ENCODE assay signal across 21 cellular contexts in the genomic region with DNA sequence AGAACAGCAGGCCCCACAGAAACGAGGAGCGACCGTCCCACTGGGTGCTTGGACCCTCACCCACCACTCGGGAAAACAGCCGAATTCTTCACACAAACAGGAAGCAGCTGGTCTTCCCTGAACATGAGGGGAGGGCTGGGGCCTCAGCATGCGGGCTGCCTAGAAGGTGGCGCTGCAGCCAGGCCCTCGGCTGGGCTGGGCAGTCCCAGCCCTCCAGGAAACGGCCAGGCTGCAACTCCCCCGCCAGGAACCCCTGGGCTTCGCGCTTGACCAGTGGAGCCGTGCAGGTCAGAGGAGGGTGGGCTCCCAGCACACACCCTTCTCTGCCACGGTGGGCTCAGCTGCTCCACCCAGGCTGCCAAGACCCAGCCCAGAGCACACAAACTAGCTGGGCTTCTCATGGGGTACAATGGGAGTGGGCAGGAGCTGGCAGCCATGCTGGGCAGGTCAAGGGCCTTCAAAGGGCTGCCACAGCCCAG. TPM values are rescaled to one million over a fixed set of nuclear protein-coding genes. Genes with fewer than 3 reads are reported as not detected.
DNase-seq lines count a peak whose midpoint lies in the region; ATAC-seq and TF ChIP-seq lines count a peak whose summit lies in the region.
"Had no signal": no experiment of that assay in that cellular context is flagged by ENCODE, and none has a peak within 500 bp of the region (broad histone marks: within the 10 kb centered on the region; RNA-seq: fewer than 3 reads in every experiment).

No MANE protein-coding gene starts in this region.

- WGBS in tibial nerve, 2 donors = 14 to 31% methylated on average over 6 to 14 of the region's 14 CpGs

- intact Hi-C loops in Right ventricle myocardium superior (cut with DNase I) (no loop called here), cardiac septum (cut with DNase I) (no loop called here), lower lobe of right lung (cut with DNase I) (no loop called here)

- peaks cover 5% of the 10 kb centered on the region for H3K27me3 ChIP-seq in lower lobe of right lung (ENCODE audit: low read depth)
- H3K27me3 ChIP-seq in tibial nerve = no peaks in the 10 kb centered on the region
- H3K27me3 ChIP-seq: Peyer's patch, transverse colon had no signal

- ATAC-seq in Right ventricle myocardium superior (ENCODE audit: poor library complexity) = peak; percentile 31
- no peak for ATAC-seq in lower lobe of right lung
- no peak for ATAC-seq in natural killer cell treated with Interleukin-12 subunit alpha and Interleukin-12 subunit beta and Interleukin-15 and Interleukin-18, amount 100 ng/mL, for 72 hours
- ATAC-seq: A549, natural killer cell had no signal

- TF ChIP-seq EP300 in tibial nerve (IDR thresholded peaks at IDR 0.05) = no peak

- H3K36me3 ChIP-seq in lower lobe of right lung (no peaks in the 10 kb centered on the region), tibial nerve (no peaks in the 10 kb centered on the region)
- H3K36me3 ChIP-seq: Peyer's patch, transverse colon had no signal

- H3K27ac ChIP-seq in lower lobe of right lung (no peak overlapping the region), tibial nerve (no peak overlapping the region)
- H3K27ac ChIP-seq: A549, Peyer's patch, transverse colon, VCaP had no signal

- no peak for TF ChIP-seq POLR2A in tibial nerve (IDR thresholded peaks at IDR 0.05)

- no peaks in the 10 kb centered on the region for H3K4me1 Mint-ChIP-seq in glutamatergic neuron (ENCODE audit: low read depth, unreplicated experiment)
- no peaks in the 10 kb centered on the region for H3K4me1 Mint-ChIP-seq in natural killer cell treated with Interleukin-12 subunit alpha and Interleukin-12 subunit beta and Interleukin-15 and Interleukin-18, amount 100 ng/mL, for 72 hours (ENCODE audit: low read depth in 2 of 2)
- H3K4me1 Mint-ChIP-seq: CD8-positive, alpha-beta memory T cell; natural killer cell had no signal

- H3K4me3 Mint-ChIP-seq in glutamatergic neuron (ENCODE audit: unreplicated experiment) = no peak overlapping the region
- H3K4me3 Mint-ChIP-seq in natural killer cell treated with Interleukin-12 subunit alpha and Interleukin-12 subunit beta and Interleukin-15 and Interleukin-18, amount 100 ng/mL, for 72 hours = no peak overlapping the region
- H3K4me3 Mint-ChIP-seq: CD8-positive, alpha-beta memory T cell; natural killer cell had no signal

- peaks cover 3% of the 10 kb centered on the region for H3K9me3 Mint-ChIP-seq in glutamatergic neuron (ENCODE audit: unreplicated experiment)
- H3K9me3 Mint-ChIP-seq in natural killer cell treated with Interleukin-12 subunit alpha and Interleukin-12 subunit beta and Interleukin-15 and Interleukin-18, amount 100 ng/mL, for 72 hours = no peaks in the 10 kb centered on the region
- H3K9me3 Mint-ChIP-seq: CD8-positive, alpha-beta memory T cell; natural killer cell had no signal

- H3K27ac Mint-ChIP-seq in glutamatergic neuron (ENCODE audit: unreplicated experiment) = no peak overlapping the region
- no peak overlapping the region for H3K27ac Mint-ChIP-seq in natural killer cell treated with Interleukin-12 subunit alpha and Interleukin-12 subunit beta and Interleukin-15 and Interleukin-18, amount 100 ng/mL, for 72 hours
- H3K27ac Mint-ChIP-seq: CD8-positive, alpha-beta memory T cell; natural killer cell had no signal

- TF ChIP-seq CTCF in glutamatergic neuron (IDR thresholded peaks at IDR 0.05; ENCODE audit: partially characterized antibody, unreplicated experiment) (no peak), lower lobe of right lung (IDR thresholded peaks at IDR 0.05) (no peak), tibial nerve (IDR thresholded peaks at IDR 0.05) (no peak)

- H3K4me1 ChIP-seq in lower lobe of right lung = no peaks in the 10 kb centered on the region
- peaks cover 0 to 12% (median 0%) of the 10 kb centered on the region in 4 donors for H3K4me1 ChIP-seq in tibial nerve
- H3K4me1 ChIP-seq: A549, Peyer's patch, transverse colon had no signal

- DNase-seq in Right ventricle myocardium superior (peak; percentile 47), cardiac septum (ENCODE audit: low spot score) (no peak), glutamatergic neuron (peak; percentile 18), lower lobe of right lung (peak; percentile 45), COLO829 (ENCODE audit: low spot score) (no peak), tibial nerve (ENCODE audit: low spot score in 2 of 2) (no peak), NCI-H1930 (lab: John Stamatoyannopoulos, UW) (no peak)
- no peak for DNase-seq in natural killer cell treated with Interleukin-12 subunit alpha and Interleukin-12 subunit beta and Interleukin-15 and Interleukin-18, amount 100 ng/mL, for 72 hours (ENCODE audit: low spot score)
- DNase-seq: activated CD8-positive, alpha-beta memory T cell treated with anti-CD3 and anti-CD28 coated beads for 24 hours; amniotic stem cell; natural killer cell; NCI-H187 treated with DMSO at 0.1 percent for 48 hours; NCI-H524; Peyer's patch; SW 1271; transverse colon had no signal

- no peaks in the 10 kb centered on the region for H3K36me3 Mint-ChIP-seq in glutamatergic neuron (ENCODE audit: unreplicated experiment)
- no peaks in the 10 kb centered on the region for H3K36me3 Mint-ChIP-seq in natural killer cell treated with Interleukin-12 subunit alpha and Interleukin-12 subunit beta and Interleukin-15 and Interleukin-18, amount 100 ng/mL, for 72 hours
- H3K36me3 Mint-ChIP-seq: CD8-positive, alpha-beta memory T cell; natural killer cell had no signal

- no peaks in the 10 kb centered on the region for H3K27me3 Mint-ChIP-seq in glutamatergic neuron (ENCODE audit: unreplicated experiment)
- peaks cover 0 to 8% of the 10 kb centered on the region in 2 donors for H3K27me3 Mint-ChIP-seq in natural killer cell treated with Interleukin-12 subunit alpha and Interleukin-12 subunit beta and Interleukin-15 and Interleukin-18, amount 100 ng/mL, for 72 hours

- no peak overlapping the region for H3K4me3 ChIP-seq in lower lobe of right lung
- H3K4me3 ChIP-seq in tibial nerve = no peak overlapping the region
- H3K4me3 ChIP-seq: A549, Peyer's patch, transverse colon had no signal

- H3K9me3 ChIP-seq in lower lobe of right lung (no peaks in the 10 kb centered on the region), tibial nerve (peaks cover 0 to 5% (median 0%) of the 10 kb centered on the region in 4 donors)
- H3K9me3 ChIP-seq: A549, Peyer's patch, transverse colon had no signal

RNA-seq across cellular contexts. Expression of gene IGF2, which starts 29.6 kb away (rescaled TPM):
- total RNA-seq in Right ventricle myocardium superior (79.9 TPM), cardiac septum (87.7 TPM), glutamatergic neuron (ENCODE audit: unreplicated experiment) (21.5 TPM), lower lobe of right lung (33.9 TPM), tibial nerve (100 to 1,000 TPM; 131 to 246 (median 173) TPM)
- under 1 TPM in 1 of 2 donors, not detected in 1; 0.17 TPM for total RNA-seq in natural killer cell treated with Interleukin-12 subunit alpha and Interleukin-12 subunit beta and Interleukin-15 and Interleukin-18, amount 100 ng/mL, for 72 hours
- total RNA-seq: natural killer cell had no signal

RNA-seq across cellular contexts. Expression of gene INS, which starts 51.4 kb away (rescaled TPM):
- total RNA-seq in Right ventricle myocardium superior (not detected), cardiac septum (not detected), glutamatergic neuron (ENCODE audit: unreplicated experiment) (not detected), lower lobe of right lung (not detected), tibial nerve (1 to 10 TPM in 1 of 4 donors, not detected in 3; 1.8 TPM)
- total RNA-seq in natural killer cell treated with Interleukin-12 subunit alpha and Interleukin-12 subunit beta and Interleukin-15 and Interleukin-18, amount 100 ng/mL, for 72 hours = not detected
- total RNA-seq: CD8-positive, alpha-beta memory T cell; cerebellum; epithelial cell of proximal tubule; natural killer cell; Peyer's patch; transverse colon had no signal

Comparison
In these comparisons a context has a peak if more than half of its experiments do, and no peak if none do; other contexts are left out.
1. DNase-seq: peak in Right ventricle myocardium superior (single experiment), glutamatergic neuron (single experiment) and lower lobe of right lung (single experiment); none in cardiac septum (single experiment), COLO829 (single experiment), natural killer cell treated with Interleukin-12 subunit alpha and Interleukin-12 subunit beta and Interleukin-15 and Interleukin-18, amount 100 ng/mL, for 72 hours (single experiment), tibial nerve (0 of 2) and NCI-H1930 (0 of 2).
2. RNA of gene IGF2, which starts 29.6 kb away (total RNA-seq): 131 to 246 TPM in tibial nerve, 87.7 TPM in cardiac septum (single experiment), 79.9 TPM in Right ventricle myocardium superior (single experiment), 33.9 TPM in lower lobe of right lung (single experiment) and 21.5 TPM in glutamatergic neuron (single experiment); 0.17 TPM in natural killer cell treated with Interleukin-12 subunit alpha and Interleukin-12 subunit beta and Interleukin-15 and Interleukin-18, amount 100 ng/mL, for 72 hours; every median in the first group is over 10 times any median in the second.